In the genomic region with DNA sequence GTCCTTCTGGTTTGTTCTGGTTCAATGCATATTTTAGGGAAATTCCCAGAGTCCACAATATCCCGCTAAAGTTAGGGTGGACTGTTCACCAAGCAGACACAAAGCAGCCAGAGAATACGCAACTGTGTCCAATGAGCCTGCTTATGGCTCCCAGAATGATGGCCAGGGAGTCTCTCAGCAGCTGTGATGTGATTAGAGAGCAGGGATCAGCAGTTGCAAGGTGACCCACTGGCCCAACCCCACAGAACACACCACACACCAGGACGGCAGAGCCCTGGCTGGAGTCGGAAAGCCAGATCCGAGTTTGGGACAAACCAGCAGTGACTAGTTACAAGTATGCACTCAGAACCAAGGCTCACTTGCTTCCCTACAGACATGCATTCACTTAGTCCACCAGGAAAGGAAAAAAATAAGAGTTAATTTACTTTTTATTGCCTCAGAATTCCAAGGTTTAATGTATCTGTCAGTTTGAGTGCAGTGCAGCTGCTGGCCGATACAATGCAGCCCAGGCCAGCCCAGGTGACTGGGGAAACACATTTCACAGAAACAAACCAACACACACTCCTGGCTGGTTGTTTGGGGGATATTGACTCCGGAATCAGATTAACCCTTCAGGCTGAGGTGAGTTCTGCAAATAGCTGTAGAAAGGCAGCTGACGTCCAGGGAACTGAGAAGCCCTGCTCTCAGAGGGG, we compare ENCODE assay signal across 1 cellular context.
TF ChIP-seq lines count a peak whose summit lies in the region.

No MANE protein-coding gene starts in this region.

TF ChIP-seq in GM23338, 12 proteins besides CTCF, POLR2A, EP300 and RAD21 (continued from another document):
- TF ChIP-seq, protein P1, sequence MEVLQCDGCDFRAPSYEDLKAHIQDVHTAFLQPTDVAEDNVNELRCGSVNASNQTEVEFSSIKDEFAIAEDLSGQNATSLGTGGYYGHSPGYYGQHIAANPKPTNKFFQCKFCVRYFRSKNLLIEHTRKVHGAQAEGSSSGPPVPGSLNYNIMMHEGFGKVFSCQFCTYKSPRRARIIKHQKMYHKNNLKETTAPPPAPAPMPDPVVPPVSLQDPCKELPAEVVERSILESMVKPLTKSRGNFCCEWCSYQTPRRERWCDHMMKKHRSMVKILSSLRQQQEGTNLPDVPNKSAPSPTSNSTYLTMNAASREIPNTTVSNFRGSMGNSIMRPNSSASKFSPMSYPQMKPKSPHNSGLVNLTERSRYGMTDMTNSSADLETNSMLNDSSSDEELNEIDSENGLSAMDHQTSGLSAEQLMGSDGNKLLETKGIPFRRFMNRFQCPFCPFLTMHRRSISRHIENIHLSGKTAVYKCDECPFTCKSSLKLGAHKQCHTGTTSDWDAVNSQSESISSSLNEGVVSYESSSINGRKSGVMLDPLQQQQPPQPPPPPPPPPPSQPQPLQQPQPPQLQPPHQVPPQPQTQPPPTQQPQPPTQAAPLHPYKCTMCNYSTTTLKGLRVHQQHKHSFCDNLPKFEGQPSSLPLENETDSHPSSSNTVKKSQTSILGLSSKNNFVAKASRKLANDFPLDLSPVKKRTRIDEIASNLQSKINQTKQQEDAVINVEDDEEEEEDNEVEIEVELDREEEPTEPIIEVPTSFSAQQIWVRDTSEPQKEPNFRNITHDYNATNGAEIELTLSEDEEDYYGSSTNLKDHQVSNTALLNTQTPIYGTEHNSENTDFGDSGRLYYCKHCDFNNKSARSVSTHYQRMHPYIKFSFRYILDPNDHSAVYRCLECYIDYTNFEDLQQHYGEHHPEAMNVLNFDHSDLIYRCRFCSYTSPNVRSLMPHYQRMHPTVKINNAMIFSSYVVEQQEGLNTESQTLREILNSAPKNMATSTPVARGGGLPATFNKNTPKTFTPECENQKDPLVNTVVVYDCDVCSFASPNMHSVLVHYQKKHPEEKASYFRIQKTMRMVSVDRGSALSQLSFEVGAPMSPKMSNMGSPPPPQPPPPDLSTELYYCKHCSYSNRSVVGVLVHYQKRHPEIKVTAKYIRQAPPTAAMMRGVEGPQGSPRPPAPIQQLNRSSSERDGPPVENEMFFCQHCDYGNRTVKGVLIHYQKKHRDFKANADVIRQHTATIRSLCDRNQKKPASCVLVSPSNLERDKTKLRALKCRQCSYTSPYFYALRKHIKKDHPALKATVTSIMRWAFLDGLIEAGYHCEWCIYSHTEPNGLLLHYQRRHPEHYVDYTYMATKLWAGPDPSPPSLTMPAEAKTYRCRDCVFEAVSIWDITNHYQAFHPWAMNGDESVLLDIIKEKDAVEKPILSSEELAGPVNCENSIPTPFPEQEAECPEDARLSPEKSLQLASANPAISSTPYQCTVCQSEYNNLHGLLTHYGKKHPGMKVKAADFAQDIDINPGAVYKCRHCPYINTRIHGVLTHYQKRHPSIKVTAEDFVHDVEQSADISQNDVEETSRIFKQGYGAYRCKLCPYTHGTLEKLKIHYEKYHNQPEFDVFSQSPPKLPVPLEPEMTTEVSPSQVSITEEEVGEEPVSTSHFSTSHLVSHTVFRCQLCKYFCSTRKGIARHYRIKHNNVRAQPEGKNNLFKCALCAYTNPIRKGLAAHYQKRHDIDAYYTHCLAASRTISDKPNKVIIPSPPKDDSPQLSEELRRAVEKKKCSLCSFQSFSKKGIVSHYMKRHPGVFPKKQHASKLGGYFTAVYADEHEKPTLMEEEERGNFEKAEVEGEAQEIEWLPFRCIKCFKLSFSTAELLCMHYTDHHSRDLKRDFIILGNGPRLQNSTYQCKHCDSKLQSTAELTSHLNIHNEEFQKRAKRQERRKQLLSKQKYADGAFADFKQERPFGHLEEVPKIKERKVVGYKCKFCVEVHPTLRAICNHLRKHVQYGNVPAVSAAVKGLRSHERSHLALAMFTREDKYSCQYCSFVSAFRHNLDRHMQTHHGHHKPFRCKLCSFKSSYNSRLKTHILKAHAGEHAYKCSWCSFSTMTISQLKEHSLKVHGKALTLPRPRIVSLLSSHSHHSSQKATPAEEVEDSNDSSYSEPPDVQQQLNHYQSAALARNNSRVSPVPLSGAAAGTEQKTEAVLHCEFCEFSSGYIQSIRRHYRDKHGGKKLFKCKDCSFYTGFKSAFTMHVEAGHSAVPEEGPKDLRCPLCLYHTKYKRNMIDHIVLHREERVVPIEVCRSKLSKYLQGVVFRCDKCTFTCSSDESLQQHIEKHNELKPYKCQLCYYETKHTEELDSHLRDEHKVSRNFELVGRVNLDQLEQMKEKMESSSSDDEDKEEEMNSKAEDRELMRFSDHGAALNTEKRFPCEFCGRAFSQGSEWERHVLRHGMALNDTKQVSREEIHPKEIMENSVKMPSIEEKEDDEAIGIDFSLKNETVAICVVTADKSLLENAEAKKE (CRISPR knock-in tag; IDR thresholded peaks at IDR 0.05): no peak
- TF ChIP-seq, protein P2, sequence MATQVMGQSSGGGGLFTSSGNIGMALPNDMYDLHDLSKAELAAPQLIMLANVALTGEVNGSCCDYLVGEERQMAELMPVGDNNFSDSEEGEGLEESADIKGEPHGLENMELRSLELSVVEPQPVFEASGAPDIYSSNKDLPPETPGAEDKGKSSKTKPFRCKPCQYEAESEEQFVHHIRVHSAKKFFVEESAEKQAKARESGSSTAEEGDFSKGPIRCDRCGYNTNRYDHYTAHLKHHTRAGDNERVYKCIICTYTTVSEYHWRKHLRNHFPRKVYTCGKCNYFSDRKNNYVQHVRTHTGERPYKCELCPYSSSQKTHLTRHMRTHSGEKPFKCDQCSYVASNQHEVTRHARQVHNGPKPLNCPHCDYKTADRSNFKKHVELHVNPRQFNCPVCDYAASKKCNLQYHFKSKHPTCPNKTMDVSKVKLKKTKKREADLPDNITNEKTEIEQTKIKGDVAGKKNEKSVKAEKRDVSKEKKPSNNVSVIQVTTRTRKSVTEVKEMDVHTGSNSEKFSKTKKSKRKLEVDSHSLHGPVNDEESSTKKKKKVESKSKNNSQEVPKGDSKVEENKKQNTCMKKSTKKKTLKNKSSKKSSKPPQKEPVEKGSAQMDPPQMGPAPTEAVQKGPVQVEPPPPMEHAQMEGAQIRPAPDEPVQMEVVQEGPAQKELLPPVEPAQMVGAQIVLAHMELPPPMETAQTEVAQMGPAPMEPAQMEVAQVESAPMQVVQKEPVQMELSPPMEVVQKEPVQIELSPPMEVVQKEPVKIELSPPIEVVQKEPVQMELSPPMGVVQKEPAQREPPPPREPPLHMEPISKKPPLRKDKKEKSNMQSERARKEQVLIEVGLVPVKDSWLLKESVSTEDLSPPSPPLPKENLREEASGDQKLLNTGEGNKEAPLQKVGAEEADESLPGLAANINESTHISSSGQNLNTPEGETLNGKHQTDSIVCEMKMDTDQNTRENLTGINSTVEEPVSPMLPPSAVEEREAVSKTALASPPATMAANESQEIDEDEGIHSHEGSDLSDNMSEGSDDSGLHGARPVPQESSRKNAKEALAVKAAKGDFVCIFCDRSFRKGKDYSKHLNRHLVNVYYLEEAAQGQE (IDR thresholded peaks at IDR 0.05; ENCODE audit: unreplicated experiment): no peak
